Comparison of ENCODE assay signal across 9 cellular contexts in genomic region chr20:34581341-34582189, GRCh38. TPM values are rescaled to one million over a fixed set of nuclear protein-coding genes. Genes with fewer than 3 reads are reported as not detected.
DNase-seq lines count a peak whose midpoint lies in the region; ATAC-seq and TF ChIP-seq lines count a peak whose summit lies in the region.
"Had no signal": no experiment of that assay in that cellular context is flagged by ENCODE, and none has a peak within 500 bp of the region (broad histone marks: within the 10 kb centered on the region; RNA-seq: fewer than 3 reads in every experiment).

No MANE protein-coding gene starts in this region.

- intact Hi-C loops in left ventricle myocardium superior (cut with micrococcal nuclease): no loop called here

- CTCF ChIA-PET in activated CD8-positive, alpha-beta memory T cell treated with anti-CD3 and anti-CD28 coated beads, Interleukin-2, amount 10 ng/mL, durations not matched to agents 7 days and 5 days (lab: Charles Lee): no interaction called here
- CTCF ChIA-PET in activated CD8-positive, alpha-beta T cell treated with anti-CD3 and anti-CD28 coated beads, Interleukin-2, amount 10 ng/mL, durations not matched to agents 7 days and 5 days (lab: Charles Lee): interaction anchor here (0.6 kb wide), 1 partner anchor 121 kb away, joined by 3 read pairs; no protein-coding TSS in a partner anchor

- no peak for TF ChIP-seq CTCF in WERI-Rb-1 (IDR thresholded peaks at IDR 0.05; ENCODE audit: low read depth, low read length)

- H3K27ac ChIP-seq in WERI-Rb-1: no peak overlapping the region

- H3K4me1 Mint-ChIP-seq in activated CD8-positive, alpha-beta memory T cell treated with anti-CD3 and anti-CD28 coated beads, Interleukin-2, amount 10 ng/mL, durations not matched to agents 7 days and 5 days: peaks cover 28% of the 10 kb centered on the region
- H3K4me1 Mint-ChIP-seq in activated CD8-positive, alpha-beta T cell treated with anti-CD3 and anti-CD28 coated beads, Interleukin-2, amount 10 ng/mL, durations not matched to agents 7 days and 5 days (ENCODE audit: low read depth): peaks cover 22% of the 10 kb centered on the region
- H3K4me1 Mint-ChIP-seq in stimulated activated effector memory CD8-positive, alpha-beta T cell treated with anti-CD3 and anti-CD28 coated beads, Interleukin-12 subunit alpha, Interleukin-12 subunit beta, amount 100 ng/mL, for 72 hours: peaks cover 24% of the 10 kb centered on the region

- H3K4me3 ChIP-seq in WERI-Rb-1 (ENCODE audit: low read depth, low read length): no peak overlapping the region

- DNase-seq in activated CD8-positive, alpha-beta memory T cell treated with anti-CD3 and anti-CD28 coated beads, Interleukin-2, amount 10 ng/mL, durations not matched to agents 7 days and 5 days: no peak
- no peak for DNase-seq in activated CD8-positive, alpha-beta memory T cell treated with anti-CD3 and anti-CD28 coated beads for 24 hours
- DNase-seq in activated CD8-positive, alpha-beta T cell treated with anti-CD3 and anti-CD28 coated beads, Interleukin-2, amount 10 ng/mL, durations not matched to agents 7 days and 5 days: no peak
- DNase-seq in left ventricle myocardium superior (peak; percentile 62), WERI-Rb-1 (no peak), HuH-7.5 (ENCODE audit: low spot score) (no peak), NCI-H2171 (lab: John Stamatoyannopoulos, UW) (no peak)
- DNase-seq in stimulated activated effector memory CD8-positive, alpha-beta T cell treated with anti-CD3 and anti-CD28 coated beads, Interleukin-12 subunit alpha, Interleukin-12 subunit beta, amount 100 ng/mL, for 72 hours (ENCODE audit: low spot score in 2 of 2): peak in 1 of 2 donors; percentile 65
- DNase-seq: DND-41 had no signal

- H3K27me3 Mint-ChIP-seq in activated CD8-positive, alpha-beta memory T cell treated with anti-CD3 and anti-CD28 coated beads, Interleukin-2, amount 10 ng/mL, durations not matched to agents 7 days and 5 days: no peaks in the 10 kb centered on the region
- H3K27me3 Mint-ChIP-seq in activated CD8-positive, alpha-beta T cell treated with anti-CD3 and anti-CD28 coated beads, Interleukin-2, amount 10 ng/mL, durations not matched to agents 7 days and 5 days (ENCODE audit: low read depth): no peaks in the 10 kb centered on the region

- H3K4me3 Mint-ChIP-seq in activated CD8-positive, alpha-beta memory T cell treated with anti-CD3 and anti-CD28 coated beads, Interleukin-2, amount 10 ng/mL, durations not matched to agents 7 days and 5 days: no peak overlapping the region
- no peak overlapping the region for H3K4me3 Mint-ChIP-seq in activated CD8-positive, alpha-beta T cell treated with anti-CD3 and anti-CD28 coated beads, Interleukin-2, amount 10 ng/mL, durations not matched to agents 7 days and 5 days
- H3K4me3 Mint-ChIP-seq in stimulated activated effector memory CD8-positive, alpha-beta T cell treated with anti-CD3 and anti-CD28 coated beads, Interleukin-12 subunit alpha, Interleukin-12 subunit beta, amount 100 ng/mL, for 72 hours: peak overlapping the region; percentile 33

- H3K27me3 ChIP-seq in WERI-Rb-1 (ENCODE audit: insufficient read depth, low read depth, severe bottlenecking): no peaks in the 10 kb centered on the region

- ATAC-seq in activated CD8-positive, alpha-beta memory T cell treated with anti-CD3 and anti-CD28 coated beads, Interleukin-2, amount 10 ng/mL, durations not matched to agents 7 days and 5 days: peak; percentile 44
- ATAC-seq in activated CD8-positive, alpha-beta T cell treated with anti-CD3 and anti-CD28 coated beads, Interleukin-2, amount 10 ng/mL, durations not matched to agents 7 days and 5 days: no peak
- ATAC-seq in left ventricle myocardium superior: peak; percentile 5
- peak; percentile 93 for ATAC-seq in stimulated activated effector memory CD8-positive, alpha-beta T cell treated with anti-CD3 and anti-CD28 coated beads, Interleukin-12 subunit alpha, Interleukin-12 subunit beta, amount 100 ng/mL, for 72 hours

- peaks cover 6% of the 10 kb centered on the region for H3K36me3 ChIP-seq in WERI-Rb-1

- POLR2A ChIA-PET in activated CD8-positive, alpha-beta T cell treated with anti-CD3 and anti-CD28 coated beads, Interleukin-2, amount 10 ng/mL, durations not matched to agents 7 days and 5 days (lab: Charles Lee): no interaction called here

- H3K27ac Mint-ChIP-seq in activated CD8-positive, alpha-beta memory T cell treated with anti-CD3 and anti-CD28 coated beads, Interleukin-2, amount 10 ng/mL, durations not matched to agents 7 days and 5 days: peak overlapping the region; percentile 50
- H3K27ac Mint-ChIP-seq in activated CD8-positive, alpha-beta T cell treated with anti-CD3 and anti-CD28 coated beads, Interleukin-2, amount 10 ng/mL, durations not matched to agents 7 days and 5 days: peak overlapping the region; percentile 51
- peak overlapping the region; percentile 94 for H3K27ac Mint-ChIP-seq in stimulated activated effector memory CD8-positive, alpha-beta T cell treated with anti-CD3 and anti-CD28 coated beads, Interleukin-12 subunit alpha, Interleukin-12 subunit beta, amount 100 ng/mL, for 72 hours

- H3K36me3 Mint-ChIP-seq in activated CD8-positive, alpha-beta memory T cell treated with anti-CD3 and anti-CD28 coated beads, Interleukin-2, amount 10 ng/mL, durations not matched to agents 7 days and 5 days: peaks cover 3% of the 10 kb centered on the region
- peaks cover 12% of the 10 kb centered on the region for H3K36me3 Mint-ChIP-seq in activated CD8-positive, alpha-beta T cell treated with anti-CD3 and anti-CD28 coated beads, Interleukin-2, amount 10 ng/mL, durations not matched to agents 7 days and 5 days (ENCODE audit: low read depth)
- H3K36me3 Mint-ChIP-seq in stimulated activated effector memory CD8-positive, alpha-beta T cell treated with anti-CD3 and anti-CD28 coated beads, Interleukin-12 subunit alpha, Interleukin-12 subunit beta, amount 100 ng/mL, for 72 hours: peaks cover 15% of the 10 kb centered on the region

- no peaks in the 10 kb centered on the region for H3K9me3 ChIP-seq in WERI-Rb-1 (ENCODE audit: severe bottlenecking)

- H3K9me3 Mint-ChIP-seq in activated CD8-positive, alpha-beta memory T cell treated with anti-CD3 and anti-CD28 coated beads, Interleukin-2, amount 10 ng/mL, durations not matched to agents 7 days and 5 days (ENCODE audit: low read depth): no peaks in the 10 kb centered on the region
- no peaks in the 10 kb centered on the region for H3K9me3 Mint-ChIP-seq in activated CD8-positive, alpha-beta T cell treated with anti-CD3 and anti-CD28 coated beads, Interleukin-2, amount 10 ng/mL, durations not matched to agents 7 days and 5 days (ENCODE audit: insufficient read depth)
- no peaks in the 10 kb centered on the region for H3K9me3 Mint-ChIP-seq in stimulated activated effector memory CD8-positive, alpha-beta T cell treated with anti-CD3 and anti-CD28 coated beads, Interleukin-12 subunit alpha, Interleukin-12 subunit beta, amount 100 ng/mL, for 72 hours

RNA-seq across cellular contexts. Expression of gene MAP1LC3A, which starts 23.0 kb away (rescaled TPM):
- 1 to 10 TPM; 4.7 to 5.2 TPM for total RNA-seq in activated CD8-positive, alpha-beta memory T cell treated with anti-CD3 and anti-CD28 coated beads, Interleukin-2, amount 10 ng/mL, durations not matched to agents 7 days and 5 days
- 1 to 10 TPM; 1.4 to 1.6 TPM for total RNA-seq in activated CD8-positive, alpha-beta T cell treated with anti-CD3 and anti-CD28 coated beads, Interleukin-2, amount 10 ng/mL, durations not matched to agents 7 days and 5 days
- 137 TPM for total RNA-seq in left ventricle myocardium superior

Comparison
In these comparisons a context has a peak if more than half of its experiments do, and no peak if none do; other contexts are left out.
1. RNA of gene MAP1LC3A, which starts 23.0 kb away (total RNA-seq): 137 TPM in left ventricle myocardium superior (single experiment); 4.7 to 5.2 TPM in activated CD8-positive, alpha-beta memory T cell treated with anti-CD3 and anti-CD28 coated beads, Interleukin-2, amount 10 ng/mL, durations not matched to agents 7 days and 5 days and 1.4 to 1.6 TPM in activated CD8-positive, alpha-beta T cell treated with anti-CD3 and anti-CD28 coated beads, Interleukin-2, amount 10 ng/mL, durations not matched to agents 7 days and 5 days; every median in the first group is over 10 times any median in the second.
2. Peak in every context shown above with its lines, with median percentiles within 50 percentile points of each other: H3K27ac Mint-ChIP-seq.